ENCODE assay signal across 24 cellular contexts in the genomic region with DNA sequence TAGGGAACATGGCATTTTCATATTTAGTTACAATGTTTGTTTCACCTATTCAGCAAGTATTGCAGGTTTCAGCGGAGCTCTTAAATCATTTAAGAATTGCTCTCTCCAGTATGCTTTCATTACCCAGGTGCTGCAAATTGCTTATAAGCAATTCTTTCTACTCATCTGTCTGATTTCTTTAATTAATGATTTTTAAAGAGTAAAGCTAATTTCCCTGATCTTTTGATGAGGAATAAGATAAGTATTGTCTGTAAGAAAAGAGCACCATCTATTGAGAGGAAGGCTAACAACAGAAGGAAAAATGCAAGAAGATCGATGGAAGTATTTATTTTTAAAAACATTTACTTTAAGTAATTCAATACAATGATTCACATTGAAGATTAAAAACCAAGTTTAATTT. TPM values are rescaled to one million over a fixed set of nuclear protein-coding genes. Genes with fewer than 3 reads are reported as not detected.
"Had no signal": no experiment of that assay in that cellular context is flagged by ENCODE, and none has a peak within 500 bp of the region (broad histone marks: within the 10 kb centered on the region; RNA-seq: fewer than 3 reads in every experiment).

No MANE protein-coding gene starts in this region.

- H3K9me3 Mint-ChIP-seq: activated naive CD4-positive, alpha-beta T cell treated with anti-CD3 and anti-CD28 coated beads, Interleukin-2, amount 50 U/mL, for 24 hours; type B pancreatic cell had no signal

- ATAC-seq: left lobe of liver; natural killer cell; right lobe of liver; stimulated activated effector memory CD8-positive, alpha-beta T cell treated with anti-CD3 and anti-CD28 coated beads, Interleukin-12 subunit alpha, Interleukin-12 subunit beta, amount 100 ng/mL, for 72 hours had no signal

- H3K4me3 Mint-ChIP-seq: activated naive CD4-positive, alpha-beta T cell treated with anti-CD3 and anti-CD28 coated beads, Interleukin-2, amount 50 U/mL, for 24 hours; natural killer cell; stimulated activated effector memory CD8-positive, alpha-beta T cell treated with anti-CD3 and anti-CD28 coated beads, Interleukin-12 subunit alpha, Interleukin-12 subunit beta, amount 100 ng/mL, for 72 hours; type B pancreatic cell had no signal

- H3K9ac ChIP-seq: parathyroid adenoma had no signal

- H3K79me2 ChIP-seq: parathyroid adenoma had no signal

- H3K9me3 ChIP-seq: ascending aorta, neutrophil, right lobe of liver, testis had no signal

- H3K4me1 Mint-ChIP-seq: activated naive CD4-positive, alpha-beta T cell treated with anti-CD3 and anti-CD28 coated beads, Interleukin-2, amount 50 U/mL, for 24 hours; natural killer cell; stimulated activated effector memory CD8-positive, alpha-beta T cell treated with anti-CD3 and anti-CD28 coated beads, Interleukin-12 subunit alpha, Interleukin-12 subunit beta, amount 100 ng/mL, for 72 hours had no signal

- H2AFZ ChIP-seq: parathyroid adenoma had no signal

- H3K4me3 ChIP-seq: ascending aorta, lung, right lobe of liver, smooth muscle cell, testis had no signal

- H3K36me3 Mint-ChIP-seq: activated naive CD4-positive, alpha-beta T cell treated with anti-CD3 and anti-CD28 coated beads, Interleukin-2, amount 50 U/mL, for 24 hours; natural killer cell; stimulated activated effector memory CD8-positive, alpha-beta T cell treated with anti-CD3 and anti-CD28 coated beads, Interleukin-12 subunit alpha, Interleukin-12 subunit beta, amount 100 ng/mL, for 72 hours; type B pancreatic cell had no signal

- DNase-seq: activated CD4-positive, CD25-positive, alpha-beta regulatory T cell treated with anti-CD3 and anti-CD28 coated beads, Interleukin-2, amount 50 U/mL, for 72 hours; activated CD8-positive, alpha-beta memory T cell treated with anti-CD3 and anti-CD28 coated beads for 24 hours; activated CD8-positive, alpha-beta memory T cell treated with anti-CD3 and anti-CD28 coated beads, Interleukin-2, amount 50 U/mL, for 48 hours; activated gamma-delta T cell; activated T-cell treated with anti-CD3 and anti-CD28 coated beads, Interleukin-2, amount 50 U/mL, for 48 hours; kidney; natural killer cell; right lobe of liver; stimulated activated CD4-positive, alpha-beta T cell treated with anti-CD3 and anti-CD28 coated beads, Interleukin-4, amount 100 ng/mL, for 1 hour; T1000; testis had no signal

- H3K4me2 ChIP-seq: smooth muscle cell had no signal

- H3K27me3 ChIP-seq: ascending aorta, right lobe of liver, testis had no signal

- H3K27ac ChIP-seq: ascending aorta, neutrophil, parathyroid adenoma, right lobe of liver, testis, VCaP had no signal

- H3K27ac Mint-ChIP-seq: activated naive CD4-positive, alpha-beta T cell treated with anti-CD3 and anti-CD28 coated beads, Interleukin-2, amount 50 U/mL, for 24 hours; natural killer cell; stimulated activated effector memory CD8-positive, alpha-beta T cell treated with anti-CD3 and anti-CD28 coated beads, Interleukin-12 subunit alpha, Interleukin-12 subunit beta, amount 100 ng/mL, for 72 hours; type B pancreatic cell had no signal

- H3K36me3 ChIP-seq: ascending aorta, neutrophil, right lobe of liver had no signal

RNA-seq across cellular contexts. Expression of gene OPRM1, which starts 2.0 kb away (rescaled TPM):
- total RNA-seq: ascending aorta, dermis microvascular lymphatic vessel endothelial cell, kidney, left lobe of liver, lung, natural killer cell, right lobe of liver, smooth muscle cell had no signal
- polyA plus RNA-seq: adipose tissue, esophagus, lung, smooth muscle cell had no signal
